Comparison of ENCODE assay signal across 8 cellular contexts in genomic region chr16:6682142-6682811, GRCh38.
A peak's percentile ranks its signal among the peaks of the same experiment; 100 is the strongest.
DNase-seq lines count a peak whose midpoint lies in the region; ATAC-seq and TF ChIP-seq lines count a peak whose summit lies in the region.

No MANE protein-coding gene starts in this region.

- no peak overlapping the region for H3K4me2 ChIP-seq in PC-9

- intact Hi-C loops in PC-9 (cut with micrococcal nuclease; ENCODE audit: unreplicated experiment) = no loop called here

- BruUV-seq in PC-9 (replicated peaks; lab: Mats Ljungman, UMichigan) = no TSS peak

- H3F3A ChIP-seq in PC-9 (ENCODE audit: insufficient read depth, low read depth) = no peaks in the 10 kb centered on the region

- H3K4me3 ChIP-seq in PC-9 = no peak overlapping the region

- H3K36me3 ChIP-seq in PC-9 (ENCODE audit: low read depth) = no peaks in the 10 kb centered on the region

- no peak overlapping the region for H3K27ac ChIP-seq in PC-9

- H3K4me1 ChIP-seq in PC-9 (replicated peaks; ENCODE audit: insufficient read depth) = no peaks in the 10 kb centered on the region

- no peaks in the 10 kb centered on the region for H3K27me3 ChIP-seq in PC-9 (ENCODE audit: insufficient read depth, low read depth)

- no peaks in the 10 kb centered on the region for H4K20me1 ChIP-seq in PC-9 (ENCODE audit: insufficient read depth)

- TF ChIP-seq CTCF in GM20000 (IDR thresholded peaks at IDR 0.05; ENCODE audit: extremely low read depth, missing control alignments) = peak; percentile 52
- TF ChIP-seq CTCF in PC-9 (conservative IDR thresholded peaks at IDR 0.05) = peak; percentile 68

- H3K9me2 ChIP-seq in PC-9 (ENCODE audit: insufficient read depth) = no peaks in the 10 kb centered on the region

- POLR2A ChIA-PET in PC-9 (lab: Charles Lee; ENCODE audit: unreplicated experiment) = interaction anchor here (0.6 kb wide), 1 partner anchor 1898 kb away, joined by 3 read pairs; no protein-coding TSS in a partner anchor

- no peak overlapping the region for H2AFZ ChIP-seq in PC-9

- no peak for ATAC-seq in HG02884 (IDR thresholded peaks at IDR 0.05; ENCODE audit: unreplicated experiment)

- no peaks in the 10 kb centered on the region for H3K9me3 ChIP-seq in PC-9 (ENCODE audit: insufficient read depth, low read depth)

- CTCF ChIA-PET in PC-9 (lab: Charles Lee) = interaction anchor here (0.7 kb wide), 1 partner anchor 1745 kb away, joined by 4 read pairs; no protein-coding TSS in a partner anchor

- no peaks in the 10 kb centered on the region for H3K79me2 ChIP-seq in PC-9 (ENCODE audit: low read depth)

- DNase-seq in D341Med (ENCODE audit: low spot score) (peak; percentile 68), GM20000 (ENCODE audit: low spot score) (peak; percentile 24), PC-9 (no peak), germinal center (ENCODE audit: low spot score) (peak; percentile 9), NCI-H510A (lab: John Stamatoyannopoulos, UW) (no peak)
- peak; percentile 13 for DNase-seq in stimulated activated CD4-positive, alpha-beta T cell treated with anti-CD3 and anti-CD28 coated beads, Interleukin-1b, Interleukin-23, amount 100 ng/mL, for 48 hours
- DNase-seq in stimulated activated naive CD4-positive, alpha-beta T cell treated with Interleukin-2 at 50 U/mL for 16 hours (lab: John Stamatoyannopoulos, UW) = no peak

Comparison
In these comparisons a context has a peak if more than half of its experiments do, and no peak if none do; other contexts are left out.
1. DNase-seq: peak in D341Med (single experiment), GM20000 (single experiment), germinal center (single experiment) and stimulated activated CD4-positive, alpha-beta T cell treated with anti-CD3 and anti-CD28 coated beads, Interleukin-1b, Interleukin-23, amount 100 ng/mL, for 48 hours (single experiment); none in PC-9 (0 of 2), NCI-H510A (single experiment) and stimulated activated naive CD4-positive, alpha-beta T cell treated with Interleukin-2 at 50 U/mL for 16 hours (single experiment).